Comparison of ENCODE assay signal across 1 cellular context in genomic region chr1:51000651-51001050, GRCh38.
TF ChIP-seq lines count a peak whose summit lies in the region.

No MANE protein-coding gene starts in this region.

TF ChIP-seq in GM12878, 131 proteins besides CTCF, POLR2A, EP300 and RAD21 (continued from another document):
- TF ChIP-seq SUZ12 (IDR thresholded peaks at IDR 0.05; ENCODE audit: unreplicated experiment) = no peak
- no peak for TF ChIP-seq ZNF217 (IDR thresholded peaks at IDR 0.05)
